In the genomic region with DNA sequence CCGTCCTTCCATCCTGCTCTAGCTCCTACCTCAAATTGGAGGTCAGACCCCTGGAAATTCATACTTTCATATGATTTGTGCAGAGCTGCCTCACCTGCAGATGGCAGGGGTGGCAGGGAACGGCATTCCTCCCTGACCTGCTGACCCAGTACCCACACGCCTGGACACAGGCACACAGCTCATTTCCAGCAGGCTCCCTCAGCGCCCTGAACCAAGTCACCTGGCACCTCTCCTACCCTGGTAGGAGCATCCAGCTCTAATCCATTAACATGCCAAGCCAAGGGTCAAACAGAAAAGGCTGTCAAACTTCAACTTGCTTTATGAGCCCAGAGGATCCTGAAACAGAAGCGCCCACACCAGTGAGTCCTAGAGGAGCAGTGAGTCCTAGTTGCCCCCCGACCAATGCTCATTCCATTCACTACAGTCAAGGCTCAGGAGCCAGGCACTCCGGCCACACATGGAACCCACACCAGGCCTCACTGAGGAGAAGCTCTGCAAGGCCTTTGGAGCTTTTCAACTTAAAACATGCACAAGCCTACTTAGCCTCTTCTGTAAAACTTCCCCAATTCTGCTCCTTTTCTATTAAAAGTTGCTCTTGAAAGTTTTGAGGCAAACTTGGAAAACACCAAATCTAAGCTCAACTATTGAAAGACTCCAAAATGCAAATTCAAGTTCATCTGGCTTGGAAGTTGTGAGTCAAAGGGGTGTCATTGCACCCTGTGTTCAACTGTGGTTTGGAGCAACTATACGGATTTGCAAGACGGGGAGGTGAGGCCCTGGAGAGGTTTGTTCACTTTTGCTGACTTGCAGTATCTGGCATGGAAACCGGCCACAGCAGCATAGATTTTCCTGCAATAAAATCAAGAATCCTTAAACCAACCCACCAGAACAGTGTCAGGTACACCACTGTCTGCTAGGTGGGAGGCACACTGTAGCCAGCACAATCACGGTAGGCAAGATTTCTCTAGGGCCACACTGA, we compare ENCODE assay signal across 24 cellular contexts.
DNase-seq lines count a peak whose midpoint lies in the region; ATAC-seq, FAIRE-seq and TF ChIP-seq lines count a peak whose summit lies in the region.
"Had no signal": no experiment of that assay in that cellular context is flagged by ENCODE, and none has a peak within 500 bp of the region (broad histone marks: within the 10 kb centered on the region; RNA-seq: fewer than 3 reads in every experiment).

No MANE protein-coding gene starts in this region.

- H3K4me1 Mint-ChIP-seq in activated T-cell treated with anti-CD3 and anti-CD28 coated beads, Interleukin-2, amount 50 U/mL, for 4 hours (ENCODE audit: low read depth), result peaks cover 21% of the 10 kb centered on the region

- H3K27ac ChIP-seq in H1 (ENCODE audit: low read depth, low read length), result no peak overlapping the region
- H3K27ac ChIP-seq: KMS-11, pancreas had no signal

- no peak overlapping the region for H3K56ac ChIP-seq in H1 (replicated peaks; ENCODE audit: insufficient read length, low read depth, low read length)

- WGBS in H1 (ENCODE audit: extremely low coverage in 1 of 2, insufficient coverage in 1 of 2, insufficient read length in 1 of 2, insufficient replicate concordance in 2 of 2, low coverage in 1 of 2, low lambda C conversion rate in 2 of 2, missing lambda C conversion rate in 1 of 2), 2 experiments, result 81% methylated on average over 11 of the region's 11 CpGs; no CpG with 5 or more reads in 1 of the 2 experiments

- no peaks in the 10 kb centered on the region for H3K27me3 ChIP-seq in H1 (replicated peaks in 1 of 4; ENCODE audit: control insufficient read depth in 3 of 4, extremely low read depth in 1 of 4, insufficient read depth in 3 of 4, low read length in 3 of 4)
- H3K27me3 ChIP-seq: pancreas had no signal

- H2AFZ ChIP-seq in H1 (ENCODE audit: low read length), result no peak overlapping the region

- TF ChIP-seq POLR2A in H1 (IDR thresholded peaks at IDR 0.05; ENCODE audit: control extremely low read depth in 1 of 2, low read depth in 2 of 2, low read length in 2 of 2), result no peak

- CTCF ChIA-PET in H1 (lab: Charles Lee; ENCODE audit: partially characterized antibody), result interaction anchor here (1.3 kb wide), 1 partner anchor 12 kb away, joined by 5 read pairs; no protein-coding TSS in a partner anchor

- H3K4me3 ChIP-seq in H1 (ENCODE audit: extremely low read depth in 1 of 4, insufficient read depth in 2 of 4, low read depth in 3 of 4, low read length in 4 of 4), result no peak overlapping the region
- H3K4me3 ChIP-seq: pancreas, skin epidermis had no signal

- peaks cover 34% of the 10 kb centered on the region for H3K36me3 Mint-ChIP-seq in activated T-cell treated with anti-CD3 and anti-CD28 coated beads, Interleukin-2, amount 50 U/mL, for 4 hours (ENCODE audit: insufficient read depth)

- no peak for TF ChIP-seq RAD21 in H1 (IDR thresholded peaks at IDR 0.05 in 1 of 2, conservative IDR thresholded peaks at IDR 0.05 in 1 of 2; ENCODE audit: low read depth in 2 of 2, low read length in 2 of 2)

- H3K27me3 Mint-ChIP-seq in activated T-cell treated with anti-CD3 and anti-CD28 coated beads, Interleukin-2, amount 50 U/mL, for 4 hours (ENCODE audit: low read depth), result no peaks in the 10 kb centered on the region
- H3K27me3 Mint-ChIP-seq: activated B cell treated with CpG ODN at 0.5 μM for 24 hours; stimulated activated naive B cell treated with anti-CD40 and anti-IgM and Interleukin-4, amounts not matched to agents 10 μg/mL and 1 μg/mL and 100 μg/mL, for 72 hours had no signal

- no peak overlapping the region for H3K18ac ChIP-seq in H1 (ENCODE audit: extremely low read depth, low read length)

- H4K5ac ChIP-seq in H1 (ENCODE audit: insufficient read length, low read depth, low read length), result no peak overlapping the region

- no peaks in the 10 kb centered on the region for H4K20me1 ChIP-seq in H1 (replicated peaks in 1 of 2; ENCODE audit: control insufficient read depth in 1 of 2, insufficient read depth in 2 of 2, low read length in 2 of 2)

- TF ChIP-seq EP300 in H1 (IDR thresholded peaks at IDR 0.05; ENCODE audit: borderline replicate concordance in 1 of 2, low read depth in 2 of 2, low read length in 2 of 2), result no peak

- H3K9me3 Mint-ChIP-seq in activated T-cell treated with anti-CD3 and anti-CD28 coated beads, Interleukin-2, amount 50 U/mL, for 4 hours, result no peaks in the 10 kb centered on the region
- H3K9me3 Mint-ChIP-seq: activated B cell treated with CpG ODN at 0.5 μM for 24 hours; immature natural killer cell; stimulated activated naive B cell treated with anti-CD40 and anti-IgM and Interleukin-4, amounts not matched to agents 10 μg/mL and 1 μg/mL and 100 μg/mL, for 72 hours; T-helper 1 cell treated with Interleukin-12 subunit alpha and Interleukin-12 subunit beta and Interleukin-4 antibody, amounts not matched to agents 30 μg/mL and 1 μg/mL, for 36 hours had no signal

- H3K9ac ChIP-seq in H1 (replicated peaks in 1 of 4; ENCODE audit: extremely low read depth in 1 of 4, low read depth in 3 of 4, low read length in 3 of 4), result no peak overlapping the region
- H3K9ac ChIP-seq: KMS-11 had no signal

- no peaks in the 10 kb centered on the region for H3K79me1 ChIP-seq in H1 (ENCODE audit: low read depth, low read length)

- no peak for DNase-seq in activated T-cell treated with anti-CD3 and anti-CD28 coated beads, Interleukin-2, amount 50 U/mL, for 4 hours
- no peak for DNase-seq in activated T-cell treated with anti-CD3 and anti-CD28 coated beads, Interleukin-2, amount 50 U/mL, for 1 hour
- DNase-seq in M059J (ENCODE audit: low read depth) (peak; percentile 59), H1 (ENCODE audit: low read depth in 1 of 2, low spot score in 2 of 2) (no peak), renal cortical epithelial cell (ENCODE audit: low read depth) (peak; percentile 54)
- DNase-seq: activated B cell treated with CpG ODN at 0.5 μM for 24 hours; amygdala; COR-L47; EL; immature natural killer cell; naive thymus-derived CD4-positive, alpha-beta T cell; NCI-H1417; pancreas; SHP77; stimulated activated naive B cell treated with anti-CD40 and anti-IgM and Interleukin-4, amounts not matched to agents 10 μg/mL and 1 μg/mL and 100 μg/mL, for 72 hours had no signal

- H2BK20ac ChIP-seq in H1 (ENCODE audit: low read length), result no peak overlapping the region

- no peak overlapping the region for H3K14ac ChIP-seq in H1 (ENCODE audit: insufficient read length)

- POLR2A ChIA-PET in H1 (lab: Charles Lee; ENCODE audit: partially characterized antibody), result no interaction called here

- peak overlapping the region; percentile 21 for H3K4me3 Mint-ChIP-seq in activated T-cell treated with anti-CD3 and anti-CD28 coated beads, Interleukin-2, amount 50 U/mL, for 4 hours
- H3K4me3 Mint-ChIP-seq: activated B cell treated with CpG ODN at 0.5 μM for 24 hours; immature natural killer cell; naive thymus-derived CD4-positive, alpha-beta T cell; stimulated activated naive B cell treated with anti-CD40 and anti-IgM and Interleukin-4, amounts not matched to agents 10 μg/mL and 1 μg/mL and 100 μg/mL, for 72 hours; T-helper 1 cell treated with Interleukin-12 subunit alpha and Interleukin-12 subunit beta and Interleukin-4 antibody, amounts not matched to agents 30 μg/mL and 1 μg/mL, for 36 hours had no signal

- no peak overlapping the region for H2BK15ac ChIP-seq in H1 (ENCODE audit: low read length)

- no peak overlapping the region for H3K23ac ChIP-seq in H1 (ENCODE audit: insufficient read length)

- H2BK12ac ChIP-seq in H1 (ENCODE audit: low read depth, low read length), result no peak overlapping the region

- ATAC-seq in activated T-cell treated with anti-CD3 and anti-CD28 coated beads, Interleukin-2, amount 50 U/mL, for 4 hours, result peak; percentile 58 to 70
- ATAC-seq in GM21717 (IDR thresholded peaks at IDR 0.05; ENCODE audit: unreplicated experiment), result no peak
- ATAC-seq in SK-N-SH treated with all-trans-retinoic acid at 6 μM for 48 hours, result no peak
- no peak for ATAC-seq in GM21515 (IDR thresholded peaks at IDR 0.05; ENCODE audit: unreplicated experiment)
- ATAC-seq: naive thymus-derived CD4-positive, alpha-beta T cell; pancreas had no signal

- no peaks in the 10 kb centered on the region for H3K9me3 ChIP-seq in H1 (ENCODE audit: insufficient read depth in 2 of 2, low read depth in 1 of 2, low read length in 1 of 2)
- H3K9me3 ChIP-seq: pancreas had no signal

- no peak overlapping the region for H3K4ac ChIP-seq in H1 (replicated peaks; ENCODE audit: insufficient read length, low read depth, low read length)

- no peak for FAIRE-seq in H1 (lab: Jason Lieb, UNC)
- FAIRE-seq: endometrium, GM12892, pancreas, urothelium cell line had no signal

- H2BK5ac ChIP-seq in H1 (ENCODE audit: low read depth, low read length), result no peak overlapping the region

- H2AK5ac ChIP-seq in H1 (ENCODE audit: low read depth, low read length), result no peak overlapping the region

- H3K79me2 ChIP-seq in H1 (ENCODE audit: control insufficient read depth in 1 of 2, insufficient read depth in 2 of 2, low read length in 2 of 2), result no peaks in the 10 kb centered on the region

- H3K4me2 ChIP-seq in H1 (ENCODE audit: insufficient read depth in 1 of 2, low read depth in 2 of 2, low read length in 2 of 2), result no peak overlapping the region
- H3K4me2 ChIP-seq: KMS-11 had no signal

- no peaks in the 10 kb centered on the region for H3K23me2 ChIP-seq in H1 (ENCODE audit: low read depth, low read length)

- TF ChIP-seq CTCF in H1 (IDR thresholded peaks at IDR 0.05; ENCODE audit: control extremely low read depth in 1 of 3, insufficient read depth in 1 of 3, low read depth in 1 of 3, low read length in 3 of 3), result no peak

- peaks cover 0 to 3% (median 2%) of the 10 kb centered on the region in 4 experiments; a peak in 5 of 7 replicates for H3K4me1 ChIP-seq in H1 (replicated peaks in 1 of 4; ENCODE audit: control insufficient read depth in 3 of 4, insufficient read depth in 4 of 4, low read length in 3 of 4)
- H3K4me1 ChIP-seq: pancreas had no signal

- no peak overlapping the region for H2BK120ac ChIP-seq in H1 (replicated peaks; ENCODE audit: low read depth, low read length)

- H4K91ac ChIP-seq in H1 (replicated peaks; ENCODE audit: insufficient read length, low read length), result no peak overlapping the region

- H3K36me3 ChIP-seq in H1 (ENCODE audit: control insufficient read depth in 2 of 4, insufficient read depth in 4 of 4, low read length in 3 of 4), result no peaks in the 10 kb centered on the region
- H3K36me3 ChIP-seq: pancreas had no signal

- no peak overlapping the region for H4K8ac ChIP-seq in H1 (ENCODE audit: extremely low read depth, insufficient read depth, low read length)

Comparison
In these comparisons a context has a peak if more than half of its experiments do, and no peak if none do; other contexts are left out.
1. ATAC-seq: peak in activated T-cell treated with anti-CD3 and anti-CD28 coated beads, Interleukin-2, amount 50 U/mL, for 4 hours (2 of 2); none in GM21717 (single experiment), SK-N-SH treated with all-trans-retinoic acid at 6 μM for 48 hours (single experiment) and GM21515 (single experiment).
2. DNase-seq: peak in M059J (single experiment) and renal cortical epithelial cell (single experiment); none in activated T-cell treated with anti-CD3 and anti-CD28 coated beads, Interleukin-2, amount 50 U/mL, for 4 hours (single experiment), activated T-cell treated with anti-CD3 and anti-CD28 coated beads, Interleukin-2, amount 50 U/mL, for 1 hour (single experiment) and H1 (0 of 2).